1 cellular context compared by ENCODE assay signal in the genomic region with DNA sequence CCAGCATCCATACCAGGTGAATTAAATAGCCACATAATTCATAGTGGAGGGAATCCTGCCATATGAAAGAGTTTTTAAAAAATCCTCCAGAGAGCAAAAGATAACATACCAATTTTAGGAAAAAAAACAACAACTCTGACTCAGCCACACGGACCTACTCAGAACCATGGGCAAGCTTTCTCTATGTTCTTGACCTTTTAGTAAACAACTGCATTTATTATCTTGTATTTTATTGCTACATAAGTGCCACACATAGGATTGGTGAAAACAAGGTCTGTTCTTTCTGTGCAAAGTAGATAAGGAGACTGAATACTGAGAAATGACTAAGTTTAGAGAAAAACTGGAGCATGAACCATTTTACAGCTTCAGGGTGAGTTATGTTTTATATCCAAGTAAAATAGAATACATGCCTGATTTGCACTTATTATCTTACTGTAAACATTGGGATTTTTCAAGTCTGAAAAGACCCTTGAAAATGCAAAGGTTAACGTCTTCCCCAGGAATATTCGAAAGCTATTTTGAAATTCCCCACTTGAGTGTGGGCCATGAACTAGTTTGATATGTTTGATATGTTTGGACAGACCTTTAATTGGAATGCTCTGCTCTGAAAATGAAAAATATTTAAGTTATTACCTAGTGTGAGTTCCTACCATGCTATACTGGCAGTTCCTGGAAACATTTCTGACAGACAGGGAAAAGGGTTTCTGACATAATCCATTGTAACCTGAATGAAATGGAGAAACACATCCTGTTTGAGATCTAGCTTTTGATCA.
TF ChIP-seq lines count a peak whose summit lies in the region.

No MANE protein-coding gene starts in this region.

TF ChIP-seq in GM23338, 12 proteins besides CTCF, POLR2A, EP300 and RAD21 (continued from another document):
- TF ChIP-seq, protein P1, sequence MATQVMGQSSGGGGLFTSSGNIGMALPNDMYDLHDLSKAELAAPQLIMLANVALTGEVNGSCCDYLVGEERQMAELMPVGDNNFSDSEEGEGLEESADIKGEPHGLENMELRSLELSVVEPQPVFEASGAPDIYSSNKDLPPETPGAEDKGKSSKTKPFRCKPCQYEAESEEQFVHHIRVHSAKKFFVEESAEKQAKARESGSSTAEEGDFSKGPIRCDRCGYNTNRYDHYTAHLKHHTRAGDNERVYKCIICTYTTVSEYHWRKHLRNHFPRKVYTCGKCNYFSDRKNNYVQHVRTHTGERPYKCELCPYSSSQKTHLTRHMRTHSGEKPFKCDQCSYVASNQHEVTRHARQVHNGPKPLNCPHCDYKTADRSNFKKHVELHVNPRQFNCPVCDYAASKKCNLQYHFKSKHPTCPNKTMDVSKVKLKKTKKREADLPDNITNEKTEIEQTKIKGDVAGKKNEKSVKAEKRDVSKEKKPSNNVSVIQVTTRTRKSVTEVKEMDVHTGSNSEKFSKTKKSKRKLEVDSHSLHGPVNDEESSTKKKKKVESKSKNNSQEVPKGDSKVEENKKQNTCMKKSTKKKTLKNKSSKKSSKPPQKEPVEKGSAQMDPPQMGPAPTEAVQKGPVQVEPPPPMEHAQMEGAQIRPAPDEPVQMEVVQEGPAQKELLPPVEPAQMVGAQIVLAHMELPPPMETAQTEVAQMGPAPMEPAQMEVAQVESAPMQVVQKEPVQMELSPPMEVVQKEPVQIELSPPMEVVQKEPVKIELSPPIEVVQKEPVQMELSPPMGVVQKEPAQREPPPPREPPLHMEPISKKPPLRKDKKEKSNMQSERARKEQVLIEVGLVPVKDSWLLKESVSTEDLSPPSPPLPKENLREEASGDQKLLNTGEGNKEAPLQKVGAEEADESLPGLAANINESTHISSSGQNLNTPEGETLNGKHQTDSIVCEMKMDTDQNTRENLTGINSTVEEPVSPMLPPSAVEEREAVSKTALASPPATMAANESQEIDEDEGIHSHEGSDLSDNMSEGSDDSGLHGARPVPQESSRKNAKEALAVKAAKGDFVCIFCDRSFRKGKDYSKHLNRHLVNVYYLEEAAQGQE (IDR thresholded peaks at IDR 0.05; ENCODE audit: unreplicated experiment): no peak
